Comparison of ENCODE assay signal across 1 cellular context in genomic region chr18:57806891-57807280, GRCh38.
A peak's percentile ranks its signal among the peaks of the same experiment; 100 is the strongest.
TF ChIP-seq lines count a peak whose summit lies in the region.

No MANE protein-coding gene starts in this region.

TF ChIP-seq in SK-N-SH, 30 proteins besides CTCF, POLR2A, EP300 and RAD21 (continued from another document):
- TF ChIP-seq, protein P1, sequence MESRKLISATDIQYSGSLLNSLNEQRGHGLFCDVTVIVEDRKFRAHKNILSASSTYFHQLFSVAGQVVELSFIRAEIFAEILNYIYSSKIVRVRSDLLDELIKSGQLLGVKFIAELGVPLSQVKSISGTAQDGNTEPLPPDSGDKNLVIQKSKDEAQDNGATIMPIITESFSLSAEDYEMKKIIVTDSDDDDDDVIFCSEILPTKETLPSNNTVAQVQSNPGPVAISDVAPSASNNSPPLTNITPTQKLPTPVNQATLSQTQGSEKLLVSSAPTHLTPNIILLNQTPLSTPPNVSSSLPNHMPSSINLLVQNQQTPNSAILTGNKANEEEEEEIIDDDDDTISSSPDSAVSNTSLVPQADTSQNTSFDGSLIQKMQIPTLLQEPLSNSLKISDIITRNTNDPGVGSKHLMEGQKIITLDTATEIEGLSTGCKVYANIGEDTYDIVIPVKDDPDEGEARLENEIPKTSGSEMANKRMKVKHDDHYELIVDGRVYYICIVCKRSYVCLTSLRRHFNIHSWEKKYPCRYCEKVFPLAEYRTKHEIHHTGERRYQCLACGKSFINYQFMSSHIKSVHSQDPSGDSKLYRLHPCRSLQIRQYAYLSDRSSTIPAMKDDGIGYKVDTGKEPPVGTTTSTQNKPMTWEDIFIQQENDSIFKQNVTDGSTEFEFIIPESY (IDR thresholded peaks at IDR 0.05; ENCODE audit: borderline replicate concordance, low read depth): peak; percentile 69; the same call in 1 of the 2 replicates
- TF ChIP-seq, protein P2, sequence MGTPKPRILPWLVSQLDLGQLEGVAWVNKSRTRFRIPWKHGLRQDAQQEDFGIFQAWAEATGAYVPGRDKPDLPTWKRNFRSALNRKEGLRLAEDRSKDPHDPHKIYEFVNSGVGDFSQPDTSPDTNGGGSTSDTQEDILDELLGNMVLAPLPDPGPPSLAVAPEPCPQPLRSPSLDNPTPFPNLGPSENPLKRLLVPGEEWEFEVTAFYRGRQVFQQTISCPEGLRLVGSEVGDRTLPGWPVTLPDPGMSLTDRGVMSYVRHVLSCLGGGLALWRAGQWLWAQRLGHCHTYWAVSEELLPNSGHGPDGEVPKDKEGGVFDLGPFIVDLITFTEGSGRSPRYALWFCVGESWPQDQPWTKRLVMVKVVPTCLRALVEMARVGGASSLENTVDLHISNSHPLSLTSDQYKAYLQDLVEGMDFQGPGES (IDR thresholded peaks at IDR 0.05; ENCODE audit: low read depth, low read length): no peak
- TF ChIP-seq JUND (IDR thresholded peaks at IDR 0.05) (peak; percentile 97), RXRA (IDR thresholded peaks at IDR 0.05; ENCODE audit: borderline replicate concordance, low read depth) (peak; percentile 92)
